Comparison of ENCODE assay signal across 27 cellular contexts in the genomic region with DNA sequence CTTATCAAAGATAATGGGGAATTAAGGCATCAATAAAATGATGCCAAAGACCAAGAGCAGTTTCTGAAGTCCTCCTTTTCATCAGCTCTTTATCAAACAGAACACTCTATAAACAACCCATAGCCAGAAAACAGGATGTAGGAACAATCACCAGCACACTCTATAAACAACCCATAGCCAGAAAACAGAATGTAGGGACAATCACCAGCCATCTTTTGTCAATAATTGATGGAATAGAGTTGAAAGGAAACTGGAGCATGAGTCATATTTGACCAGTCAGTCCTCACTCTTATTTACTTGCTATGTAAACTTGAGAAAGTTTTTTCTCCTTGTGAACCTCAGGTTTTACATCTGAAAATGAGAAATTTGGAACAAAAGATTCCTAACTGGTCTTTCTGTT. TPM values are rescaled to one million over a fixed set of nuclear protein-coding genes. Genes with fewer than 3 reads are reported as not detected.
DNase-seq lines count a peak whose midpoint lies in the region; ATAC-seq, FAIRE-seq and TF ChIP-seq lines count a peak whose summit lies in the region.
"Had no signal": no experiment of that assay in that cellular context is flagged by ENCODE, and none has a peak within 500 bp of the region (broad histone marks: within the 10 kb centered on the region; RNA-seq: fewer than 3 reads in every experiment).

No MANE protein-coding gene starts in this region.

- in situ Hi-C loops in GM12878 (cut with MboI): no loop called here

- peak overlapping the region; percentile 29 for H3K27ac Mint-ChIP-seq in activated T-cell treated with anti-CD3 and anti-CD28 coated beads, Interleukin-2, amount 50 U/mL, for 72 hours
- H3K27ac Mint-ChIP-seq: activated CD4-positive, alpha-beta memory T cell treated with anti-CD3 and anti-CD28 coated beads, Interleukin-2, amount 10 ng/mL, durations not matched to agents 7 days and 5 days; activated naive CD8-positive, alpha-beta T cell; GM23338; IgD-negative memory B cell; stimulated activated memory B cell treated with anti-CD40 and anti-IgM and Interleukin-4, amounts not matched to agents 10 μg/mL and 1 μg/mL and 100 μg/mL, for 72 hours had no signal

- DNase-seq in activated T-cell treated with anti-CD3 and anti-CD28 coated beads, Interleukin-2, amount 50 U/mL, for 72 hours: no peak
- DNase-seq in activated T-cell treated with anti-CD3 and anti-CD28 coated beads for 4 hours (no peak), GM12878 (ENCODE audit: low read depth, low spot score) (no peak), WERI-Rb-1 (no peak), retina (no peak), colonic mucosa (no peak)
- DNase-seq: activated CD4-positive, alpha-beta memory T cell treated with anti-CD3 and anti-CD28 coated beads, Interleukin-2, amount 10 ng/mL, durations not matched to agents 7 days and 5 days; body of pancreas; DMS 273 treated with DMSO at 0.1 percent for 48 hours; heart left ventricle; mesendoderm; MM.1S; NCI-H187; psoas muscle; stimulated activated CD4-positive, alpha-beta T cell treated with anti-CD3 and anti-CD28 coated beads, Interleukin-12 subunit alpha, Interleukin-12 subunit beta, amount 100 ng/mL, for 4 hours; tibial artery had no signal

- no peak for TF ChIP-seq EP300 in GM12878 (IDR thresholded peaks at IDR 0.05; ENCODE audit: borderline replicate concordance in 1 of 2, control insufficient read depth in 1 of 2, low read depth in 2 of 2, low read length in 2 of 2)

- no peaks in the 10 kb centered on the region for H3K9me3 ChIP-seq in GM12878 (replicated peaks; ENCODE audit: control insufficient read depth, insufficient read depth, low read length)
- no peaks in the 10 kb centered on the region for H3K9me3 ChIP-seq in WERI-Rb-1 (ENCODE audit: severe bottlenecking)
- H3K9me3 ChIP-seq in colonic mucosa: no peaks in the 10 kb centered on the region
- H3K9me3 ChIP-seq: BLaER1, body of pancreas, heart left ventricle, psoas muscle, tibial artery had no signal

- CTCF ChIA-PET in GM12878 (lab: Yijun Ruan, JAX): no interaction called here

- H3K9me3 Mint-ChIP-seq in activated T-cell treated with anti-CD3 and anti-CD28 coated beads, Interleukin-2, amount 50 U/mL, for 72 hours: no peaks in the 10 kb centered on the region
- H3K9me3 Mint-ChIP-seq: activated CD4-positive, alpha-beta memory T cell treated with anti-CD3 and anti-CD28 coated beads, Interleukin-2, amount 10 ng/mL, durations not matched to agents 7 days and 5 days; GM23338; IgD-negative memory B cell; stimulated activated memory B cell treated with anti-CD40 and anti-IgM and Interleukin-4, amounts not matched to agents 10 μg/mL and 1 μg/mL and 100 μg/mL, for 72 hours had no signal

- H3K36me3 Mint-ChIP-seq in activated T-cell treated with anti-CD3 and anti-CD28 coated beads, Interleukin-2, amount 50 U/mL, for 72 hours (ENCODE audit: insufficient read depth in 2 of 2): no peaks in the 10 kb centered on the region
- H3K36me3 Mint-ChIP-seq: activated naive CD8-positive, alpha-beta T cell; IgD-negative memory B cell; stimulated activated memory B cell treated with anti-CD40 and anti-IgM and Interleukin-4, amounts not matched to agents 10 μg/mL and 1 μg/mL and 100 μg/mL, for 72 hours had no signal

- SMC1A ChIA-PET in GM12878 (lab: Charles Lee; ENCODE audit: uncharacterized antibody, unreplicated experiment): no interaction called here

- H3K27me3 Mint-ChIP-seq in activated T-cell treated with anti-CD3 and anti-CD28 coated beads, Interleukin-2, amount 50 U/mL, for 72 hours (ENCODE audit: low read depth): peaks cover 21% of the 10 kb centered on the region
- H3K27me3 Mint-ChIP-seq: activated CD4-positive, alpha-beta memory T cell treated with anti-CD3 and anti-CD28 coated beads, Interleukin-2, amount 10 ng/mL, durations not matched to agents 7 days and 5 days had no signal

- intact Hi-C loops in GM12878 (cut with micrococcal nuclease; ENCODE audit: unreplicated experiment): no loop called here
- intact Hi-C loops in colonic mucosa (cut with DNase I): no loop called here

- no peak for TF ChIP-seq RAD21 in GM12878 (IDR thresholded peaks at IDR 0.05; ENCODE audit: insufficient read depth, low read depth, low read length)

- H4K20me1 ChIP-seq in GM12878 (ENCODE audit: control insufficient read depth, insufficient read depth): no peaks in the 10 kb centered on the region
- H4K20me1 ChIP-seq: BLaER1 had no signal

- H3K27me3 ChIP-seq in GM12878 (replicated peaks in 1 of 2; ENCODE audit: control insufficient read depth in 2 of 2, insufficient read depth in 2 of 2, low read length in 1 of 2) (no peaks in the 10 kb centered on the region), WERI-Rb-1 (ENCODE audit: insufficient read depth, low read depth, severe bottlenecking) (no peaks in the 10 kb centered on the region), colonic mucosa (no peaks in the 10 kb centered on the region)
- H3K27me3 ChIP-seq: BLaER1, body of pancreas, heart left ventricle, tibial artery had no signal

- H3K4me1 ChIP-seq in GM12878 (ENCODE audit: control insufficient read depth, insufficient read depth, low read length) (no peaks in the 10 kb centered on the region), colonic mucosa (no peaks in the 10 kb centered on the region)
- H3K4me1 ChIP-seq: BLaER1, heart left ventricle, psoas muscle, tibial artery had no signal

- H3K4me3 Mint-ChIP-seq in activated T-cell treated with anti-CD3 and anti-CD28 coated beads, Interleukin-2, amount 50 U/mL, for 72 hours: no peak overlapping the region
- H3K4me3 Mint-ChIP-seq: activated CD4-positive, alpha-beta memory T cell treated with anti-CD3 and anti-CD28 coated beads, Interleukin-2, amount 10 ng/mL, durations not matched to agents 7 days and 5 days; activated naive CD8-positive, alpha-beta T cell; GM23338; stimulated activated memory B cell treated with anti-CD40 and anti-IgM and Interleukin-4, amounts not matched to agents 10 μg/mL and 1 μg/mL and 100 μg/mL, for 72 hours had no signal

- no peak overlapping the region for H3K27ac ChIP-seq in GM12878 (ENCODE audit: control insufficient read depth, insufficient read depth)
- no peak overlapping the region for H3K27ac ChIP-seq in WERI-Rb-1
- no peak overlapping the region for H3K27ac ChIP-seq in colonic mucosa
- H3K27ac ChIP-seq: 22Rv1, BLaER1, body of pancreas, heart left ventricle, psoas muscle, tibial artery had no signal

- no peak for ATAC-seq in activated T-cell treated with anti-CD3 and anti-CD28 coated beads, Interleukin-2, amount 50 U/mL, for 72 hours (replicated peaks in 1 of 2)
- ATAC-seq in HG03060 (IDR thresholded peaks at IDR 0.05; ENCODE audit: low read depth, unreplicated experiment): peak; percentile 55
- peak; percentile 78 for ATAC-seq in GM12878
- ATAC-seq in HG03571 (IDR thresholded peaks at IDR 0.05; ENCODE audit: unreplicated experiment): no peak
- ATAC-seq: body of pancreas; GM23338; heart left ventricle; psoas muscle; stimulated activated memory B cell treated with anti-CD40 and anti-IgM and Interleukin-4, amounts not matched to agents 10 μg/mL and 1 μg/mL and 100 μg/mL, for 72 hours had no signal

- no peak overlapping the region for H2AFZ ChIP-seq in GM12878 (ENCODE audit: control insufficient read depth, low read depth, low read length)
- H2AFZ ChIP-seq: GM23338 had no signal

- BruUV-seq in GM12878 (replicated peaks; lab: Mats Ljungman, UMichigan): no TSS peak

- H3K4me2 ChIP-seq in GM12878 (ENCODE audit: control insufficient read depth, insufficient read depth): no peak overlapping the region
- H3K4me2 ChIP-seq: BLaER1, GM23338 had no signal

- RAD21 ChIA-PET in GM12878 (lab: Charles Lee; ENCODE audit: unreplicated experiment): no interaction called here

- H3K36me3 ChIP-seq in GM12878 (ENCODE audit: control insufficient read depth in 2 of 2, insufficient read depth in 2 of 2, low read length in 1 of 2): no peaks in the 10 kb centered on the region
- no peaks in the 10 kb centered on the region for H3K36me3 ChIP-seq in WERI-Rb-1
- no peaks in the 10 kb centered on the region for H3K36me3 ChIP-seq in colonic mucosa
- H3K36me3 ChIP-seq: BLaER1, heart left ventricle, tibial artery had no signal

- H3K9ac ChIP-seq in GM12878 (ENCODE audit: control insufficient read depth, insufficient read depth, low read length) (no peak overlapping the region), colonic mucosa (ENCODE audit: low read depth in 2 of 2, low read length in 2 of 2) (no peak overlapping the region)
- H3K9ac ChIP-seq: BLaER1 had no signal

- peaks cover 7% of the 10 kb centered on the region for H3K4me1 Mint-ChIP-seq in activated T-cell treated with anti-CD3 and anti-CD28 coated beads, Interleukin-2, amount 50 U/mL, for 72 hours (ENCODE audit: low read depth)
- H3K4me1 Mint-ChIP-seq: activated CD4-positive, alpha-beta memory T cell treated with anti-CD3 and anti-CD28 coated beads, Interleukin-2, amount 10 ng/mL, durations not matched to agents 7 days and 5 days; IgD-negative memory B cell; stimulated activated memory B cell treated with anti-CD40 and anti-IgM and Interleukin-4, amounts not matched to agents 10 μg/mL and 1 μg/mL and 100 μg/mL, for 72 hours had no signal

- no peaks in the 10 kb centered on the region for H3K79me2 ChIP-seq in GM12878 (ENCODE audit: control insufficient read depth, insufficient read depth, low read length)

- TF ChIP-seq CTCF in GM12878 (IDR thresholded peaks at IDR 0.05 in 2 of 3, conservative IDR thresholded peaks at IDR 0.05 in 1 of 3; ENCODE audit: control insufficient read depth in 2 of 3, extremely low read depth in 1 of 3, insufficient read depth in 1 of 3, low read depth in 3 of 3, low read length in 3 of 3) (no peak), WERI-Rb-1 (IDR thresholded peaks at IDR 0.05; ENCODE audit: low read depth, low read length) (no peak), colonic mucosa (IDR thresholded peaks at IDR 0.05) (no peak)

- POLR2A ChIA-PET in GM12878 (lab: Charles Lee): interaction anchor here (0.6 kb wide), 1 partner anchor 147 kb away, joined by 3 read pairs; no protein-coding TSS in a partner anchor

- TF ChIP-seq POLR2A in GM12878 (IDR thresholded peaks at IDR 0.05; ENCODE audit: low read depth, low read length): no peak

- no peak for FAIRE-seq in GM12878 (lab: Jason Lieb, UNC)
- FAIRE-seq: islet of Langerhans had no signal

- H3K4me3 ChIP-seq in GM12878 (no peak overlapping the region), WERI-Rb-1 (ENCODE audit: low read depth, low read length) (no peak overlapping the region), colonic mucosa (no peak overlapping the region)
- H3K4me3 ChIP-seq: BLaER1, body of pancreas, GM23338, heart left ventricle, psoas muscle, tibial artery had no signal

RNA-seq across cellular contexts. Expression of a gene that starts 10.0 kb away (rescaled TPM):
- total RNA-seq in activated T-cell treated with anti-CD3 and anti-CD28 coated beads, Interleukin-2, amount 50 U/mL, for 72 hours: not detected
- total RNA-seq in GM12878 (2013; cell fraction: nucleolus; rRNA removed): not detected in 2 replicates
- total RNA-seq in GM12878 (2014; rRNA removed) (not detected in 2 replicates), GM12878 (2014; rRNA removed; fragmentation: Illumina TruSeq; extraction: Trizol) (not detected in 2 replicates), GM12878 (2021) (not detected in 2 replicates), colonic mucosa (1 to 10 TPM; 2.2 to 2.9 TPM)
- polyA plus RNA-seq in GM12878 (2011; ENCODE audit: low read depth): not detected
- polyA plus RNA-seq in GM12878 (2011; rRNA removed) (not detected in 2 replicates), GM12878 (2014; fragmentation: Illumina TruSeq; extraction: Trizol) (not detected in 2 replicates), GM12878 (2014; fragmentation: Nextera tagmentation; extraction: Ambion mirVana) (not detected), GM12878 (2014; rRNA removed) (not detected in 2 replicates), GM12878 (2016; fragmentation: Nextera tagmentation; extraction: Ambion mirVana) (not detected)
- polyA plus RNA-seq in GM12878 (2011; cell fraction: cytosol; rRNA removed): not detected in 2 replicates
- not detected in 2 replicates for polyA plus RNA-seq in GM12878 (2011; cell fraction: nucleus; rRNA removed)
- polyA plus RNA-seq in GM12878 (2012): not detected in 2 replicates
- not detected in 2 replicates for polyA minus RNA-seq in GM12878 (2011; rRNA and poly(A)+ RNA removed)
- polyA minus RNA-seq in GM12878 (2011; cell fraction: cytosol; rRNA and poly(A)+ RNA removed): not detected in 2 replicates
- not detected in 2 replicates for polyA minus RNA-seq in GM12878 (2011; cell fraction: nucleus; rRNA and poly(A)+ RNA removed)
- total RNA-seq: activated CD4-positive, alpha-beta memory T cell treated with anti-CD3 and anti-CD28 coated beads, Interleukin-2, amount 10 ng/mL, durations not matched to agents 7 days and 5 days; dermis microvascular lymphatic vessel endothelial cell; GM23338 had no signal
- polyA plus RNA-seq: GM23338, IgD-negative memory B cell, neural cell had no signal

RNA-seq across cellular contexts. Expression of a gene that starts 42.0 kb away (rescaled TPM):
- total RNA-seq in activated T-cell treated with anti-CD3 and anti-CD28 coated beads, Interleukin-2, amount 50 U/mL, for 72 hours: not detected
- not detected in 2 replicates for total RNA-seq in GM12878 (2013; cell fraction: nucleolus; rRNA removed)
- total RNA-seq in GM12878 (2014; rRNA removed) (not detected in 2 replicates), GM12878 (2014; rRNA removed; fragmentation: Illumina TruSeq; extraction: Trizol) (not detected in 2 replicates), GM12878 (2021) (0.13 TPM in 1 of 2 replicates, not detected in the other), colonic mucosa (not detected)
- polyA plus RNA-seq in GM12878 (2011; ENCODE audit: low read depth): not detected
- polyA plus RNA-seq in GM12878 (2011; rRNA removed) (not detected in 2 replicates), GM12878 (2014; fragmentation: Illumina TruSeq; extraction: Trizol) (not detected in 2 replicates), GM12878 (2014; fragmentation: Nextera tagmentation; extraction: Ambion mirVana) (not detected), GM12878 (2014; rRNA removed) (not detected in 2 replicates), GM12878 (2016; fragmentation: Nextera tagmentation; extraction: Ambion mirVana) (not detected)
- polyA plus RNA-seq in GM12878 (2011; cell fraction: cytosol; rRNA removed): not detected in 2 replicates
- not detected in 2 replicates for polyA plus RNA-seq in GM12878 (2011; cell fraction: nucleus; rRNA removed)
- not detected in 2 replicates for polyA plus RNA-seq in GM12878 (2012)
- not detected in 2 replicates for polyA minus RNA-seq in GM12878 (2011; rRNA and poly(A)+ RNA removed)
- not detected in 2 replicates for polyA minus RNA-seq in GM12878 (2011; cell fraction: cytosol; rRNA and poly(A)+ RNA removed)
- not detected in 2 replicates for polyA minus RNA-seq in GM12878 (2011; cell fraction: nucleus; rRNA and poly(A)+ RNA removed)
- total RNA-seq: activated CD4-positive, alpha-beta memory T cell treated with anti-CD3 and anti-CD28 coated beads, Interleukin-2, amount 10 ng/mL, durations not matched to agents 7 days and 5 days; body of pancreas; dermis microvascular lymphatic vessel endothelial cell; GM23338; psoas muscle had no signal
- polyA plus RNA-seq: GM23338, IgD-negative memory B cell, neural cell had no signal

RNA-seq across cellular contexts. Expression of a gene that starts 58.3 kb away (rescaled TPM):
- total RNA-seq in activated T-cell treated with anti-CD3 and anti-CD28 coated beads, Interleukin-2, amount 50 U/mL, for 72 hours: not detected
- not detected in 2 replicates for total RNA-seq in GM12878 (2013; cell fraction: nucleolus; rRNA removed)
- total RNA-seq in GM12878 (2014; rRNA removed) (not detected in 2 replicates), GM12878 (2014; rRNA removed; fragmentation: Illumina TruSeq; extraction: Trizol) (not detected in 2 replicates), GM12878 (2021) (not detected in 2 replicates), colonic mucosa (not detected)
- polyA plus RNA-seq in GM12878 (2011; ENCODE audit: low read depth): not detected
- polyA plus RNA-seq in GM12878 (2011; rRNA removed) (not detected in 2 replicates), GM12878 (2014; fragmentation: Illumina TruSeq; extraction: Trizol) (not detected in 2 replicates), GM12878 (2014; fragmentation: Nextera tagmentation; extraction: Ambion mirVana) (not detected), GM12878 (2014; rRNA removed) (not detected in 2 replicates), GM12878 (2016; fragmentation: Nextera tagmentation; extraction: Ambion mirVana) (not detected)
- polyA plus RNA-seq in GM12878 (2011; cell fraction: cytosol; rRNA removed): not detected in 2 replicates
- not detected in 2 replicates for polyA plus RNA-seq in GM12878 (2011; cell fraction: nucleus; rRNA removed)
- not detected in 2 replicates for polyA plus RNA-seq in GM12878 (2012)
- polyA minus RNA-seq in GM12878 (2011; rRNA and poly(A)+ RNA removed): not detected in 2 replicates
- polyA minus RNA-seq in GM12878 (2011; cell fraction: cytosol; rRNA and poly(A)+ RNA removed): not detected in 2 replicates
- polyA minus RNA-seq in GM12878 (2011; cell fraction: nucleus; rRNA and poly(A)+ RNA removed): not detected in 2 replicates
- total RNA-seq: activated CD4-positive, alpha-beta memory T cell treated with anti-CD3 and anti-CD28 coated beads, Interleukin-2, amount 10 ng/mL, durations not matched to agents 7 days and 5 days; body of pancreas; dermis microvascular lymphatic vessel endothelial cell; GM23338; heart left ventricle; psoas muscle had no signal
- polyA plus RNA-seq: GM23338, heart left ventricle, IgD-negative memory B cell, neural cell, psoas muscle had no signal

Comparison
In these comparisons a context has a peak if more than half of its experiments do, and no peak if none do; other contexts are left out.
1. ATAC-seq: peak in HG03060 (single experiment) and GM12878 (single experiment); none in activated T-cell treated with anti-CD3 and anti-CD28 coated beads, Interleukin-2, amount 50 U/mL, for 72 hours (0 of 2) and HG03571 (single experiment).